Comparison of ENCODE assay signal across 13 cellular contexts in genomic region chr6:147651249-147652063, GRCh38.
DNase-seq lines count a peak whose midpoint lies in the region; ATAC-seq lines count a peak whose summit lies in the region.
"Had no signal": no experiment of that assay in that cellular context is flagged by ENCODE, and none has a peak within 500 bp of the region (broad histone marks: within the 10 kb centered on the region; RNA-seq: fewer than 3 reads in every experiment).

No MANE protein-coding gene starts in this region.

- H3K4me1 ChIP-seq in right cardiac atrium (ENCODE audit: control insufficient read depth, insufficient read depth, low read length): peaks cover 5% of the 10 kb centered on the region

- no peaks in the 10 kb centered on the region for H3K27me3 ChIP-seq in right cardiac atrium (ENCODE audit: control insufficient read depth, insufficient read depth)

- H3K9me3 Mint-ChIP-seq in activated T-helper 2 cell treated with anti-CD3 and anti-CD28 coated beads, Interferon-gamma antibody, Interleukin-2, Interleukin-4, amounts not matched to agents 10 μg/mL and 5 μg/mL and 100 μg/mL, durations not matched to agents 14 hours and 24 hours and 36 hours: no peaks in the 10 kb centered on the region
- H3K9me3 Mint-ChIP-seq in activated CD4-positive, alpha-beta memory T cell treated with anti-CD3 and anti-CD28 coated beads, Interleukin-2, amount 10 ng/mL, durations not matched to agents 7 days and 5 days: no peaks in the 10 kb centered on the region

- no peak overlapping the region for H3K4me3 Mint-ChIP-seq in activated T-helper 2 cell treated with anti-CD3 and anti-CD28 coated beads, Interferon-gamma antibody, Interleukin-2, Interleukin-4, amounts not matched to agents 10 μg/mL and 5 μg/mL and 100 μg/mL, durations not matched to agents 14 hours and 24 hours and 36 hours (ENCODE audit: low read depth)
- no peak overlapping the region for H3K4me3 Mint-ChIP-seq in activated CD4-positive, alpha-beta memory T cell treated with anti-CD3 and anti-CD28 coated beads, Interleukin-2, amount 10 ng/mL, durations not matched to agents 7 days and 5 days

- peak; percentile 94 to 96 for ATAC-seq in right cardiac atrium

- WGBS in right cardiac atrium: 50% methylated on average over 6 of the region's 6 CpGs

- no peak overlapping the region for H3K27ac ChIP-seq in right cardiac atrium (ENCODE audit: low read length)
- H3K27ac ChIP-seq: epithelial cell of prostate had no signal

- no peaks in the 10 kb centered on the region for H3K27me3 Mint-ChIP-seq in activated T-helper 2 cell treated with anti-CD3 and anti-CD28 coated beads, Interferon-gamma antibody, Interleukin-2, Interleukin-4, amounts not matched to agents 10 μg/mL and 5 μg/mL and 100 μg/mL, durations not matched to agents 14 hours and 24 hours and 36 hours (ENCODE audit: low read depth)
- no peaks in the 10 kb centered on the region for H3K27me3 Mint-ChIP-seq in activated CD4-positive, alpha-beta memory T cell treated with anti-CD3 and anti-CD28 coated beads, Interleukin-2, amount 10 ng/mL, durations not matched to agents 7 days and 5 days

- no peak overlapping the region for H3K4me3 ChIP-seq in right cardiac atrium (ENCODE audit: low read length)

- DNase-seq in DMS53 (lab: John Stamatoyannopoulos, UW): peak; percentile 46
- no peak for DNase-seq in DMS53 treated with DMSO at 0.1 percent for 48 hours (lab: John Stamatoyannopoulos, UW; ENCODE audit: unreplicated experiment)
- peak; percentile 13 for DNase-seq in astrocyte of the hippocampus (ENCODE audit: low read depth, low spot score)
- peak; percentile 40 to 53 (median 48) for DNase-seq in right cardiac atrium
- DNase-seq in stromal cell of bone marrow (ENCODE audit: low read depth): peak; percentile 42
- no peak for DNase-seq in activated T-helper 2 cell treated with anti-CD3 and anti-CD28 coated beads, Interferon-gamma antibody, Interleukin-2, Interleukin-4, amounts not matched to agents 10 μg/mL and 5 μg/mL and 100 μg/mL, durations not matched to agents 14 hours and 24 hours and 36 hours (ENCODE audit: low spot score)
- DNase-seq in NCI-H2107 treated with DMSO at 0.1 percent for 48 hours (lab: John Stamatoyannopoulos, UW; ENCODE audit: unreplicated experiment): no peak
- DNase-seq in activated CD4-positive, alpha-beta memory T cell treated with anti-CD3 and anti-CD28 coated beads, Interleukin-2, amount 10 ng/mL, durations not matched to agents 7 days and 5 days: no peak
- DNase-seq: 8988T, Kasumi-1, SHP77 had no signal

- H3K27ac Mint-ChIP-seq in activated T-helper 2 cell treated with anti-CD3 and anti-CD28 coated beads, Interferon-gamma antibody, Interleukin-2, Interleukin-4, amounts not matched to agents 10 μg/mL and 5 μg/mL and 100 μg/mL, durations not matched to agents 14 hours and 24 hours and 36 hours: no peak overlapping the region
- no peak overlapping the region for H3K27ac Mint-ChIP-seq in activated CD4-positive, alpha-beta memory T cell treated with anti-CD3 and anti-CD28 coated beads, Interleukin-2, amount 10 ng/mL, durations not matched to agents 7 days and 5 days
- H3K27ac Mint-ChIP-seq: progenitor cell of endocrine pancreas had no signal

- CTCF ChIA-PET in activated CD4-positive, alpha-beta memory T cell treated with anti-CD3 and anti-CD28 coated beads, Interleukin-2, amount 10 ng/mL, durations not matched to agents 7 days and 5 days (lab: Charles Lee): no interaction called here

- no peaks in the 10 kb centered on the region for H3K4me1 Mint-ChIP-seq in activated T-helper 2 cell treated with anti-CD3 and anti-CD28 coated beads, Interferon-gamma antibody, Interleukin-2, Interleukin-4, amounts not matched to agents 10 μg/mL and 5 μg/mL and 100 μg/mL, durations not matched to agents 14 hours and 24 hours and 36 hours (ENCODE audit: low read depth)
- no peaks in the 10 kb centered on the region for H3K4me1 Mint-ChIP-seq in activated CD4-positive, alpha-beta memory T cell treated with anti-CD3 and anti-CD28 coated beads, Interleukin-2, amount 10 ng/mL, durations not matched to agents 7 days and 5 days

- intact Hi-C loops in right cardiac atrium (cut with DNase I): loop anchor here in 2 of 4 donors (2.0 to 5.0 kb wide), 2 partner anchors 144 to 145 kb away; partner anchors contain the start of gene SAMD5 (in 1 of the 2)
- intact Hi-C loops in activated T-helper 2 cell treated with anti-CD3 and anti-CD28 coated beads, Interferon-gamma antibody, Interleukin-2, Interleukin-4, amounts not matched to agents 10 μg/mL and 5 μg/mL and 100 μg/mL, durations not matched to agents 14 hours and 24 hours and 36 hours (cut with micrococcal nuclease): no loop called here

- no peaks in the 10 kb centered on the region for H3K9me3 ChIP-seq in right cardiac atrium (ENCODE audit: control insufficient read depth, low read length)

- H3K36me3 Mint-ChIP-seq in activated T-helper 2 cell treated with anti-CD3 and anti-CD28 coated beads, Interferon-gamma antibody, Interleukin-2, Interleukin-4, amounts not matched to agents 10 μg/mL and 5 μg/mL and 100 μg/mL, durations not matched to agents 14 hours and 24 hours and 36 hours (ENCODE audit: low read depth): no peaks in the 10 kb centered on the region
- H3K36me3 Mint-ChIP-seq in activated CD4-positive, alpha-beta memory T cell treated with anti-CD3 and anti-CD28 coated beads, Interleukin-2, amount 10 ng/mL, durations not matched to agents 7 days and 5 days (ENCODE audit: low read depth): no peaks in the 10 kb centered on the region

- POLR2A ChIA-PET in activated CD4-positive, alpha-beta memory T cell treated with anti-CD3 and anti-CD28 coated beads, Interleukin-2, amount 10 ng/mL, durations not matched to agents 7 days and 5 days (lab: Charles Lee): no interaction called here

Comparison
In these comparisons a context has a peak if more than half of its experiments do, and no peak if none do; other contexts are left out.
1. DNase-seq: peak in DMS53 (single experiment), astrocyte of the hippocampus (single experiment), right cardiac atrium (3 of 3) and stromal cell of bone marrow (single experiment); none in DMS53 treated with DMSO at 0.1 percent for 48 hours (single experiment), activated T-helper 2 cell treated with anti-CD3 and anti-CD28 coated beads, Interferon-gamma antibody, Interleukin-2, Interleukin-4, amounts not matched to agents 10 μg/mL and 5 μg/mL and 100 μg/mL, durations not matched to agents 14 hours and 24 hours and 36 hours (single experiment), NCI-H2107 treated with DMSO at 0.1 percent for 48 hours (single experiment) and activated CD4-positive, alpha-beta memory T cell treated with anti-CD3 and anti-CD28 coated beads, Interleukin-2, amount 10 ng/mL, durations not matched to agents 7 days and 5 days (single experiment).